8 cellular contexts compared by ENCODE assay signal in the genomic region with DNA sequence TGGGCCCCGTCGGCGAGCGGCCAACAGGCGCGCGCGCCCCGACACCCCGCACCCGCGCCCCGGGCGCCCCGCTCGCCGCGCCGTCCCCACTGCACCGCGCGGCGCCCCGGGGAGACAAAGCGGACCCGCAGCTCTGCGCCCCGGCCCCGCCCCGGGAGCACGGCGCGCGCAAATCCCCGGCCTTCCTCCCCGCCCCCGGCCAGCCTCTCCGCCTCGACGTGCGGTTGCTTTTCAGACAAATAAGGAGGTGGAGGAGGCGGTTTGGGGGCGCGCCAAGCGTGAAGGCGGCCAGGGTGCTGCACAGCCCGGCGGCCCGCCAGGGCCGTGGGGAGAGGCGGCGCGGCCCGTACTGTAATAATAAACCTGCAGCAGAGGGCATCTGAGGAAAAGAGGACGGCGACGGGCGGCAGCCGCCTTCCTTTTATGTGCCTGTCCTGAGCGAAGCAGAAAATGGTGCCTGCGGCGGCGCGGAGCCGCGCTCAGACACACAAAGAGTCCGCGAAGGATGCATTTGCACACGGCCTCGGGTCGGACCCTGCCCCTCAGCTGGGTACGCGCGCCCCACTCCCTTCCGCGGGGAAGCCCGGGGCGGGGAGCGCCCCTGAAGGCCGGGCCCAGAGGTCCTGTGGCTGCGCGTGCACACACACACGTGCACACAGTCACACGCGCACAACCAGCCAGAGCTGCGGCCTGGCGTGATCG. TPM values are rescaled to one million over a fixed set of nuclear protein-coding genes. Genes with fewer than 3 reads are reported as not detected.
A peak's percentile ranks its signal among the peaks of the same experiment; 100 is the strongest.
DNase-seq lines count a peak whose midpoint lies in the region; ATAC-seq, FAIRE-seq and TF ChIP-seq lines count a peak whose summit lies in the region.

No MANE protein-coding gene starts in this region.

- peaks cover 10% of the 10 kb centered on the region for H3K4me1 ChIP-seq in keratinocyte (ENCODE audit: control insufficient read depth, extremely low read depth, insufficient read depth, low read length)

- dilution Hi-C loops in keratinocyte (cut with MboI; ENCODE audit: extremely low pct_ligation_motif_present, low sequenced_read_pairs): no loop called here

- H3K4me3 ChIP-seq in AG04450 (ENCODE audit: low read depth, low read length) (peak overlapping the region; percentile 87), keratinocyte (ENCODE audit: control insufficient read depth in 2 of 3, extremely low read depth in 1 of 3, insufficient read depth in 2 of 3, low read depth in 1 of 3, low read length in 3 of 3) (peak overlapping the region; percentile 48 to 83 (median 65))

- DNase-seq in AG04450 (ENCODE audit: low read depth, low spot score): peak; percentile 85
- peak; percentile 80 for DNase-seq in NCI-H2171 (lab: John Stamatoyannopoulos, UW)
- DNase-seq in activated CD4-positive, CD25-positive, alpha-beta regulatory T cell treated with anti-CD3 and anti-CD28 coated beads, Interleukin-2, amount 50 U/mL, for 16 hours (ENCODE audit: low read depth, low spot score): peak; percentile 30
- DNase-seq in central memory CD4-positive, alpha-beta T cell: peak; percentile 71
- no peak for DNase-seq in keratinocyte (ENCODE audit: low read depth, low spot score)
- DNase-seq in stimulated activated CD4-positive, alpha-beta T cell treated with anti-CD3 and anti-CD28 coated beads, Interleukin-12 subunit alpha, Interleukin-12 subunit beta, amount 100 ng/mL, for 48 hours (ENCODE audit: low read depth in 2 of 3, low spot score in 1 of 3): peak; percentile 63 to 67 (median 65)

- H3K79me2 ChIP-seq in keratinocyte (ENCODE audit: control insufficient read depth, insufficient read depth, low read length): no peaks in the 10 kb centered on the region

- H4K20me1 ChIP-seq in keratinocyte (ENCODE audit: control insufficient read depth, extremely low read depth, insufficient read depth, low read length): no peaks in the 10 kb centered on the region

- TF ChIP-seq CTCF in AG04450 (IDR thresholded peaks at IDR 0.05; ENCODE audit: low read depth, low read length) (peak; percentile 11; the same call in 1 of the 2 replicates), keratinocyte (optimal IDR thresholded peaks at IDR 0.05 in 1 of 3, IDR thresholded peaks at IDR 0.05 in 1 of 3, conservative IDR thresholded peaks at IDR 0.05 in 1 of 3; ENCODE audit: extremely low read depth in 1 of 3, insufficient read depth in 2 of 3, low read length in 3 of 3) (peak in 1 of 3 experiments; percentile 10)

- no peaks in the 10 kb centered on the region for H3K9me1 ChIP-seq in keratinocyte (ENCODE audit: control insufficient read depth, extremely low read depth, insufficient read depth, low read length)

- H3K36me3 ChIP-seq in keratinocyte (ENCODE audit: control insufficient read depth in 2 of 2, extremely low read depth in 1 of 2, insufficient read depth in 2 of 2, low read length in 2 of 2): no peaks in the 10 kb centered on the region

- peak overlapping the region; percentile 97 for H3K4me2 ChIP-seq in keratinocyte (ENCODE audit: control insufficient read depth, extremely low read depth, insufficient read depth, low read depth, low read length)

- POLR2A ChIA-PET in AG04450 (lab: Yijun Ruan, JAX): interaction anchor here (0.6 to 2.5 kb wide), 17 partner anchors 8 to 403 kb away, joined by 3 to 26 read pairs (median 5); no protein-coding TSS in a partner anchor

- CTCF ChIA-PET in AG04450 (lab: Charles Lee): interaction anchor here (0.6 to 2.3 kb wide), 10 partner anchors 9 to 389 kb away, joined by 3 to 12 read pairs (median 3); no protein-coding TSS in a partner anchor

- peak overlapping the region; percentile 77 for H3K9ac ChIP-seq in keratinocyte (ENCODE audit: control insufficient read depth, extremely low read depth, insufficient read depth, low read length)

- ATAC-seq in GM18868 (IDR thresholded peaks at IDR 0.05; ENCODE audit: unreplicated experiment) (peak; percentile 75), HG03097 (IDR thresholded peaks at IDR 0.05; ENCODE audit: low FRiP score, unreplicated experiment) (peak; percentile 71)

- H3K27ac ChIP-seq in AG04450 (ENCODE audit: low read depth, low read length) (peak overlapping the region; percentile 96), keratinocyte (ENCODE audit: control insufficient read depth, insufficient read depth, low read length) (peak overlapping the region; percentile 67)

- FAIRE-seq in keratinocyte (lab: Jason Lieb, UNC): no peak

- H3K9me3 ChIP-seq in AG04450 (ENCODE audit: control insufficient read depth, insufficient read depth, low read length) (no peaks in the 10 kb centered on the region), keratinocyte (ENCODE audit: control insufficient read depth, low read depth, low read length) (no peaks in the 10 kb centered on the region)

- H2AFZ ChIP-seq in keratinocyte (ENCODE audit: control insufficient read depth, low read length): peak overlapping the region; percentile 87

- H3K27me3 ChIP-seq in AG04450 (ENCODE audit: control insufficient read depth, insufficient read depth, low read length): no peaks in the 10 kb centered on the region
- no peaks in the 10 kb centered on the region for H3K27me3 ChIP-seq in keratinocyte (ENCODE audit: control insufficient read depth, extremely low read depth, insufficient read depth, low read length)

RNA-seq across cellular contexts. Expression of gene NREP, which starts 0.7 kb away (rescaled TPM):
- polyA plus RNA-seq in AG04450 (2011; rRNA removed) (223 and 329 TPM in 2 replicates), keratinocyte (3.8 to 12.3 TPM (median 9.1 TPM) in 3 replicates)
- polyA minus RNA-seq in AG04450 (2011; rRNA and poly(A)+ RNA removed): 115 and 174 TPM in 2 replicates
- 4.5 TPM for polyA plus RNA-seq in keratinocyte (2011; ENCODE audit: low read depth)
- polyA plus RNA-seq in keratinocyte (2011; cell fraction: cytosol; rRNA removed): 6.5 and 7.4 TPM in 2 replicates
- 11.5 and 11.6 TPM in 2 replicates for polyA plus RNA-seq in keratinocyte (2011; cell fraction: nucleus; rRNA removed)
- polyA plus RNA-seq in keratinocyte (2012; ENCODE audit: low replicate concordance): 2.5 and 3.4 TPM in 2 replicates
- polyA minus RNA-seq in keratinocyte: 1.7 to 7.9 TPM (median 3.9 TPM) in 3 replicates
- polyA minus RNA-seq in keratinocyte (2011; cell fraction: cytosol; rRNA and poly(A)+ RNA removed): 2.9 TPM
- polyA minus RNA-seq in keratinocyte (2011; cell fraction: nucleus; rRNA and poly(A)+ RNA removed): 5.2 and 9.5 TPM in 2 replicates

Comparison
In these comparisons a context has a peak if more than half of its experiments do, and no peak if none do; other contexts are left out.
1. RNA of gene NREP, which starts 0.7 kb away (polyA plus RNA-seq): 223 to 329 TPM in AG04450; 2.5 to 12.3 TPM in keratinocyte; every median in the first group is over 10 times any median in the second.